ENCODE assay signal across 8 cellular contexts in genomic region chr3:41961750-41962679, GRCh38. TPM values are rescaled to one million over a fixed set of nuclear protein-coding genes. Genes with fewer than 3 reads are reported as not detected.
DNase-seq lines count a peak whose midpoint lies in the region; ATAC-seq and TF ChIP-seq lines count a peak whose summit lies in the region.

ULK4 (minus strand) TSS chr3:41962103; CDS start chr3:41954759, 7,344 bp downstream.

- H3K9me3 Mint-ChIP-seq in activated CD4-positive, alpha-beta T cell treated with anti-CD3 and anti-CD28 coated beads, Interleukin-2, amount 10 ng/mL, durations not matched to agents 7 days and 5 days = no peaks in the 10 kb centered on the region

- H3K4me1 Mint-ChIP-seq in activated CD4-positive, alpha-beta T cell treated with anti-CD3 and anti-CD28 coated beads, Interleukin-2, amount 10 ng/mL, durations not matched to agents 7 days and 5 days = peaks cover 24% of the 10 kb centered on the region

- H3K4me3 ChIP-seq in BJ (ENCODE audit: low read depth, low read length) = peak within 1 kb of the TSS; percentile 72

- peak within 1 kb of the TSS; percentile 98 for H3K27ac Mint-ChIP-seq in activated CD4-positive, alpha-beta T cell treated with anti-CD3 and anti-CD28 coated beads, Interleukin-2, amount 10 ng/mL, durations not matched to agents 7 days and 5 days

- CTCF ChIA-PET in BJ (lab: Yijun Ruan, JAX) = interaction anchor here (0.6 to 1.7 kb wide), 2 partner anchors 34 to 137 kb away, joined by 3 to 8 read pairs; no protein-coding TSS in a partner anchor
- CTCF ChIA-PET in activated CD4-positive, alpha-beta T cell treated with anti-CD3 and anti-CD28 coated beads, Interleukin-2, amount 10 ng/mL, durations not matched to agents 7 days and 5 days (lab: Charles Lee) = interaction anchor here (0.9 kb wide), 1 partner anchor 52 kb away, joined by 3 read pairs; no protein-coding TSS in a partner anchor

- ATAC-seq in GM19324 (IDR thresholded peaks at IDR 0.05; ENCODE audit: low FRiP score, unreplicated experiment) = peak; percentile 97
- peak; percentile 87 for ATAC-seq in HG03469 (IDR thresholded peaks at IDR 0.05; ENCODE audit: unreplicated experiment)

- no peaks in the 10 kb centered on the region for H3K36me3 ChIP-seq in BJ (ENCODE audit: control insufficient read depth, insufficient read depth, low read length)

- no peaks in the 10 kb centered on the region for H3K27me3 ChIP-seq in BJ (ENCODE audit: control insufficient read depth, insufficient read depth, low read length)

- POLR2A ChIA-PET in BJ (lab: Charles Lee) = interaction anchor here (0.6 to 1.2 kb wide), 4 partner anchors 14 to 71 kb away, joined by 3 to 13 read pairs (median 3); no protein-coding TSS in a partner anchor
- POLR2A ChIA-PET in activated CD4-positive, alpha-beta T cell treated with anti-CD3 and anti-CD28 coated beads, Interleukin-2, amount 10 ng/mL, durations not matched to agents 7 days and 5 days (lab: Charles Lee) = interaction anchor here (0.6 kb wide), 1 partner anchor 638 kb away, joined by 3 read pairs; no protein-coding TSS in a partner anchor

- no peak for TF ChIP-seq CTCF in BJ (IDR thresholded peaks at IDR 0.05; ENCODE audit: insufficient read depth, low read depth, low read length)

- no peaks in the 10 kb centered on the region for H3K36me3 Mint-ChIP-seq in activated CD4-positive, alpha-beta T cell treated with anti-CD3 and anti-CD28 coated beads, Interleukin-2, amount 10 ng/mL, durations not matched to agents 7 days and 5 days (ENCODE audit: low read depth)

- DNase-seq in BJ (ENCODE audit: low read depth) (peak; percentile 100), NCI-H526 treated with DMSO at 0.1 percent for 48 hours (lab: John Stamatoyannopoulos, UW) (peak; percentile 98), cortex of kidney (lab: John Stamatoyannopoulos, UW) (peak; percentile 83), left kidney (ENCODE audit: low read depth, low spot score) (peak; percentile 100)
- peak; percentile 97 for DNase-seq in activated CD4-positive, alpha-beta T cell treated with anti-CD3 and anti-CD28 coated beads, Interleukin-2, amount 10 ng/mL, durations not matched to agents 7 days and 5 days
- peak; percentile 91 to 92 for DNase-seq in stimulated activated CD4-positive, alpha-beta T cell treated with anti-CD3 and anti-CD28 coated beads, Interleukin-2, amount 100 ng/mL, for 24 hours

- H3K4me3 Mint-ChIP-seq in activated CD4-positive, alpha-beta T cell treated with anti-CD3 and anti-CD28 coated beads, Interleukin-2, amount 10 ng/mL, durations not matched to agents 7 days and 5 days = peak within 1 kb of the TSS; percentile 99

- no peaks in the 10 kb centered on the region for H3K27me3 Mint-ChIP-seq in activated CD4-positive, alpha-beta T cell treated with anti-CD3 and anti-CD28 coated beads, Interleukin-2, amount 10 ng/mL, durations not matched to agents 7 days and 5 days

RNA-seq across cellular contexts. Expression of gene ULK4, which starts in this region (rescaled TPM):
- 1.6 and 2.7 TPM in 2 replicates for polyA plus RNA-seq in BJ (2011; rRNA removed)
- 5.9 and 9.3 TPM in 2 replicates for polyA minus RNA-seq in BJ (2011; rRNA and poly(A)+ RNA removed)
- 10 to 100 TPM; 21.0 to 21.6 TPM for total RNA-seq in activated CD4-positive, alpha-beta T cell treated with anti-CD3 and anti-CD28 coated beads, Interleukin-2, amount 10 ng/mL, durations not matched to agents 7 days and 5 days

Comparison
In these comparisons a context has a peak if more than half of its experiments do, and no peak if none do; other contexts are left out.
1. Peak in every context shown above with its lines: DNase-seq, ATAC-seq and H3K4me3 ChIP-seq.